9 cellular contexts compared by ENCODE assay signal in genomic region chr2:228867406-228867805, GRCh38.
"Had no signal": no experiment of that assay in that cellular context is flagged by ENCODE, and none has a peak within 500 bp of the region (broad histone marks: within the 10 kb centered on the region; RNA-seq: fewer than 3 reads in every experiment).

No MANE protein-coding gene starts in this region.

- H3K27ac ChIP-seq: GM23248 had no signal

- H3K36me3 ChIP-seq: HAP-1 had no signal

- H3K27ac Mint-ChIP-seq: GM23338, H9 had no signal

- H2AFZ ChIP-seq: GM23248, GM23338 had no signal

- H3K4me3 ChIP-seq: GM23248, GM23338, HAP-1 had no signal

- H3K4me2 ChIP-seq: GM23338 had no signal

- H3K9me3 ChIP-seq: HAP-1 had no signal

- DNase-seq: GM23248, GOT3, H7, H9, HCEC 1CT had no signal

- H3K4me1 ChIP-seq: HAP-1 had no signal

- ATAC-seq: GM23338, HCT116 had no signal

- H3K9me3 Mint-ChIP-seq: HFFc6 had no signal

- H3K9ac ChIP-seq: GM23248 had no signal

- H3K4me3 Mint-ChIP-seq: GM23338, H9, HFFc6 had no signal
